In genomic region chrX:116141270-116141669, GRCh38 we compare ENCODE assay signal across 7 cellular contexts. TPM values are rescaled to one million over a fixed set of nuclear protein-coding genes. Genes with fewer than 3 reads are reported as not detected.
"Had no signal": no experiment of that assay in that cellular context is flagged by ENCODE, and none has a peak within 500 bp of the region (broad histone marks: within the 10 kb centered on the region; RNA-seq: fewer than 3 reads in every experiment).

No MANE protein-coding gene starts in this region.

RNA-seq across cellular contexts. Expression of gene AGTR2, which starts 29.3 kb away (rescaled TPM):
- total RNA-seq: left lobe of liver, lower leg skin, lung microvascular endothelial cell, mammary epithelial cell, mesenteric fat pad, mononuclear cell, myocyte had no signal
